In the genomic region with DNA sequence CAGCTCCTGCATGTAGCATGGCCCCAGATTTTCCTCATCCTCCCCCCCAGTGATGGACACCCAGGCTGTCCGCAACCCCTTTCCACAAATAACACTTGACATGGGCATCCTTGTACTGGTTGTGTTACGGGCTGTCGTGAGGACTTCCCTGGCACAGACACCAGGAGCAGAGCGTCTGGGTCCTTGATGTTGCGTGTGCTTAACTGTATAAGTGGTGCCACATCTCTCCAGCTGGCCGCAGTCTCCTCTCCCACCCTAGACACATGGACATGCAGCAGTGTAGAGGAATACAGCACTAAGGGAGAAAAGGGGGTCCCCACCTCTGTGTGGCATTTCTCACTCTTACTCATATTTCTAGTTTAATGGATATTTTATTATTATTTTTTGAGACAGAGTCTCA, we compare ENCODE assay signal across 23 cellular contexts. TPM values are rescaled to one million over a fixed set of nuclear protein-coding genes. Genes with fewer than 3 reads are reported as not detected.
DNase-seq lines count a peak whose midpoint lies in the region; ATAC-seq and TF ChIP-seq lines count a peak whose summit lies in the region.
"Had no signal": no experiment of that assay in that cellular context is flagged by ENCODE, and none has a peak within 500 bp of the region (broad histone marks: within the 10 kb centered on the region; RNA-seq: fewer than 3 reads in every experiment).

No MANE protein-coding gene starts in this region.

- H4K12ac ChIP-seq in trophoblast cell (ENCODE audit: low read depth, low read length), result no peak overlapping the region

- H3K9me3 ChIP-seq in trophoblast cell (ENCODE audit: insufficient read depth, low read depth, low read length) (peaks cover 3% of the 10 kb centered on the region), sigmoid colon (no peaks in the 10 kb centered on the region)
- H3K9me3 ChIP-seq: BE2C, BLaER1 had no signal

- no peak overlapping the region for H4K8ac ChIP-seq in trophoblast cell (ENCODE audit: low read depth, low read length)

- TF ChIP-seq POLR2A in sigmoid colon (IDR thresholded peaks at IDR 0.05), result no peak

- H3K79me1 ChIP-seq in trophoblast cell (ENCODE audit: low read length), result no peaks in the 10 kb centered on the region

- no peak overlapping the region for H3K9ac ChIP-seq in trophoblast cell (ENCODE audit: low read length)
- H3K9ac ChIP-seq: BLaER1 had no signal

- no peak overlapping the region for H3K4ac ChIP-seq in trophoblast cell (ENCODE audit: low read depth, low read length)

- ATAC-seq in GM21619 (IDR thresholded peaks at IDR 0.05; ENCODE audit: unreplicated experiment) (no peak), GM18520 (IDR thresholded peaks at IDR 0.05; ENCODE audit: unreplicated experiment) (no peak)
- ATAC-seq: GM12878 had no signal

- no peak overlapping the region for H2AK5ac ChIP-seq in trophoblast cell (ENCODE audit: low read length)

- H3K4me1 ChIP-seq in trophoblast cell (ENCODE audit: control insufficient read depth in 1 of 2, insufficient read depth in 2 of 2, low read length in 2 of 2), result no peaks in the 10 kb centered on the region
- no peaks in the 10 kb centered on the region for H3K4me1 ChIP-seq in sigmoid colon
- H3K4me1 ChIP-seq: BE2C, BLaER1 had no signal

- no peak overlapping the region for H4K91ac ChIP-seq in trophoblast cell (ENCODE audit: low read depth, low read length)

- H3K4me3 ChIP-seq in trophoblast cell (ENCODE audit: low read depth, low read length), result no peak overlapping the region
- H3K4me3 ChIP-seq in sigmoid colon, result no peak overlapping the region
- H3K4me3 ChIP-seq: BLaER1, GM12878 had no signal

- H2BK120ac ChIP-seq in trophoblast cell (ENCODE audit: insufficient read depth, low read length, poor library complexity), result no peak overlapping the region

- H3K36me3 ChIP-seq in trophoblast cell (ENCODE audit: control insufficient read depth in 1 of 2, insufficient read depth in 2 of 2, low read length in 2 of 2), result no peaks in the 10 kb centered on the region
- no peaks in the 10 kb centered on the region for H3K36me3 ChIP-seq in sigmoid colon
- H3K36me3 ChIP-seq: BE2C, BLaER1 had no signal

- H3K27ac ChIP-seq in trophoblast cell (ENCODE audit: low read depth, low read length) (no peak overlapping the region), sigmoid colon (no peak overlapping the region)
- H3K27ac ChIP-seq: BLaER1 had no signal

- peak overlapping the region; percentile 79 for H3K23ac ChIP-seq in trophoblast cell (ENCODE audit: low read length)

- TF ChIP-seq CTCF in sigmoid colon (IDR thresholded peaks at IDR 0.05), result no peak

- H3K27me3 ChIP-seq in trophoblast cell (ENCODE audit: insufficient read depth, low read length), result no peaks in the 10 kb centered on the region
- no peaks in the 10 kb centered on the region for H3K27me3 ChIP-seq in sigmoid colon
- H3K27me3 ChIP-seq: BE2C, BLaER1 had no signal

- WGBS in trophoblast cell (ENCODE audit: extremely low coverage, insufficient coverage, insufficient read length), result no CpG with 5 or more reads among the region's 6 CpGs
- 86 to 91% methylated on average over 6 of the region's 6 CpGs for WGBS in sigmoid colon, 2 donors

- no peak overlapping the region for H3K18ac ChIP-seq in trophoblast cell (ENCODE audit: low read length)

- H2BK5ac ChIP-seq in trophoblast cell (ENCODE audit: low read depth, low read length, poor library complexity), result no peak overlapping the region

- no peaks in the 10 kb centered on the region for H3K79me2 ChIP-seq in trophoblast cell (ENCODE audit: control insufficient read depth, insufficient read depth, low read length, poor library complexity)

- no peak overlapping the region for H2AFZ ChIP-seq in trophoblast cell (ENCODE audit: insufficient read depth, low read length, poor library complexity)

- H3K4me2 ChIP-seq in trophoblast cell (ENCODE audit: low read length), result no peak overlapping the region
- H3K4me2 ChIP-seq: BLaER1 had no signal

- no peak overlapping the region for H3K14ac ChIP-seq in trophoblast cell (ENCODE audit: low read length)

- TF ChIP-seq EP300 in sigmoid colon (IDR thresholded peaks at IDR 0.05), result no peak

- DNase-seq in trophoblast cell (no peak), sigmoid colon (peak; percentile 42), iPS-NIHi7 (ENCODE audit: extremely low spot score) (no peak)
- DNase-seq: 8988T; ACHN; BE2C; C1 segment of cervical spinal cord; CD4-positive, alpha-beta memory T cell; CD4-positive, CD25-positive, alpha-beta regulatory T cell; CD8-positive, alpha-beta memory T cell; COR-L47; DMS 273 treated with DMSO at 0.1 percent for 48 hours; DMS153; DMS53; DMS79; DND-41; EL; GDM1 had no signal

- no peak overlapping the region for H2BK12ac ChIP-seq in trophoblast cell (ENCODE audit: low read length)

- intact Hi-C loops in sigmoid colon (cut with DNase I), result no loop called here

RNA-seq across cellular contexts. Expression of a gene that starts 56.6 kb away (rescaled TPM):
- 15.9 and 19.7 TPM in 2 replicates for polyA plus RNA-seq in trophoblast cell (2013)
- 100 to 1,000 TPM in 1 of 4 donors, 10 to 100 TPM in 3; 18.7 to 134 (median 56.5) TPM for total RNA-seq in sigmoid colon
- 10 to 100 TPM in 1 of 3 donors, 1 to 10 TPM in 2; 1.2 to 14.8 (median 4.2) TPM for polyA plus RNA-seq in sigmoid colon
- total RNA-seq: CD4-positive, alpha-beta memory T cell; CD4-positive, CD25-positive, alpha-beta regulatory T cell had no signal
- polyA plus RNA-seq: CD14-positive monocyte; CD4-positive, alpha-beta memory T cell; CD4-positive, CD25-positive, alpha-beta regulatory T cell had no signal
